1 cellular context compared by ENCODE assay signal in the genomic region with DNA sequence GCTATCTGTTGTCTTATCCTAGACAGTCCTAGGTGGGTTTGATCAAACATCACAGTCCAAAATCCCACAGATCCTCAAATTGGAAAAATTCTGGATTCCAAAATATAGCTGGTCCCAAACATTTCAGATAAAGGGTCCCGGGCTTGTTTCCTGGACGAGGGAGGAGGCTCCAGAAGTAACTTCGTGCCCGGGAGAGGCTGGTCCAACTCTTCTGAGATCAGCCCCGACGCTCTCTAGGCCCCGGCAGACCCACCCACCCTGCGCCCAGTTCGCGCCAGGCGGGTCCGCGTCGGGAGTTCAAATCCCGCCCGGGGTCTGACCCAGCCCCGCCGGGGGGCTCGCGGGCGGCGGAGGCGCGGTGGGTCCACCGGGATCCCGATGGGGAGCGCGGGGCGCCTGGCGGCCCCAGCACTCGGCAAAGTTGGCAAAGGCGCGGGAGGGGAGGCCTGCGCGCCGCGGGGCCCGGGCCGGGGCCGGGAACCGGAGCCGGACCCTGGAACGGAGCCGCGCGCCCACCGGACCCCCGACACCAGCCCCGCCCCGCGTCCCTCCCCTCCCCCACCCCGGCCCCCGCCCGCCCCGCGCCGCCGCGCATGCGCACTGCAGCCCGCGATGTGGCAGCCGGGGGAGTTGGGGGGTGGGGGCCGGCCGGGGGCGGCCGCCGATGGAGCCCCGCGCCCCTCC.
TF ChIP-seq lines count a peak whose summit lies in the region.

No MANE protein-coding gene starts in this region.

TF ChIP-seq in K562, 482 proteins besides CTCF, POLR2A, EP300 and RAD21 (continued from another document):
- TF ChIP-seq ZBTB2 (IDR thresholded peaks at IDR 0.05): no peak
- no peak for TF ChIP-seq PRPF4 (IDR thresholded peaks at IDR 0.05; ENCODE audit: insufficient read depth, low read depth, low read length, poor library complexity, severe bottlenecking)
- no peak for TF ChIP-seq ZNF277 (CRISPR knock-in tag; IDR thresholded peaks at IDR 0.05; ENCODE audit: borderline replicate concordance)
- no peak for TF ChIP-seq RBM25 (IDR thresholded peaks at IDR 0.05; ENCODE audit: low read depth, low read length, severe bottlenecking)
- TF ChIP-seq BRCA1 (IDR thresholded peaks at IDR 0.05): no peak
- no peak for TF ChIP-seq BRCA1 (CRISPR knock-in tag; IDR thresholded peaks at IDR 0.05)
- TF ChIP-seq, protein P1, sequence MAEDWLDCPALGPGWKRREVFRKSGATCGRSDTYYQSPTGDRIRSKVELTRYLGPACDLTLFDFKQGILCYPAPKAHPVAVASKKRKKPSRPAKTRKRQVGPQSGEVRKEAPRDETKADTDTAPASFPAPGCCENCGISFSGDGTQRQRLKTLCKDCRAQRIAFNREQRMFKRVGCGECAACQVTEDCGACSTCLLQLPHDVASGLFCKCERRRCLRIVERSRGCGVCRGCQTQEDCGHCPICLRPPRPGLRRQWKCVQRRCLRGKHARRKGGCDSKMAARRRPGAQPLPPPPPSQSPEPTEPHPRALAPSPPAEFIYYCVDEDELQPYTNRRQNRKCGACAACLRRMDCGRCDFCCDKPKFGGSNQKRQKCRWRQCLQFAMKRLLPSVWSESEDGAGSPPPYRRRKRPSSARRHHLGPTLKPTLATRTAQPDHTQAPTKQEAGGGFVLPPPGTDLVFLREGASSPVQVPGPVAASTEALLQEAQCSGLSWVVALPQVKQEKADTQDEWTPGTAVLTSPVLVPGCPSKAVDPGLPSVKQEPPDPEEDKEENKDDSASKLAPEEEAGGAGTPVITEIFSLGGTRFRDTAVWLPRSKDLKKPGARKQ (CRISPR knock-in tag; IDR thresholded peaks at IDR 0.05): no peak
- TF ChIP-seq SRF (CRISPR knock-in tag; IDR thresholded peaks at IDR 0.05): no peak
- no peak for TF ChIP-seq SMAD4 (CRISPR knock-in tag; conservative IDR thresholded peaks at IDR 0.05)
- TF ChIP-seq ZFP36 (IDR thresholded peaks at IDR 0.05; ENCODE audit: low read depth, low read length, partially characterized antibody): no peak
- no peak for TF ChIP-seq WHSC1 (IDR thresholded peaks at IDR 0.05; ENCODE audit: low read length)
- TF ChIP-seq RBM14 (IDR thresholded peaks at IDR 0.05; ENCODE audit: borderline replicate concordance, insufficient read depth, low read depth, low read length): no peak
- TF ChIP-seq LCOR (CRISPR knock-in tag; IDR thresholded peaks at IDR 0.05): no peak
- TF ChIP-seq, protein P2, sequence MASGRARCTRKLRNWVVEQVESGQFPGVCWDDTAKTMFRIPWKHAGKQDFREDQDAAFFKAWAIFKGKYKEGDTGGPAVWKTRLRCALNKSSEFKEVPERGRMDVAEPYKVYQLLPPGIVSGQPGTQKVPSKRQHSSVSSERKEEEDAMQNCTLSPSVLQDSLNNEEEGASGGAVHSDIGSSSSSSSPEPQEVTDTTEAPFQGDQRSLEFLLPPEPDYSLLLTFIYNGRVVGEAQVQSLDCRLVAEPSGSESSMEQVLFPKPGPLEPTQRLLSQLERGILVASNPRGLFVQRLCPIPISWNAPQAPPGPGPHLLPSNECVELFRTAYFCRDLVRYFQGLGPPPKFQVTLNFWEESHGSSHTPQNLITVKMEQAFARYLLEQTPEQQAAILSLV (tag; IDR thresholded peaks at IDR 0.05): no peak
- TF ChIP-seq ERF (CRISPR knock-in tag; IDR thresholded peaks at IDR 0.05): no peak
- TF ChIP-seq, protein P3, sequence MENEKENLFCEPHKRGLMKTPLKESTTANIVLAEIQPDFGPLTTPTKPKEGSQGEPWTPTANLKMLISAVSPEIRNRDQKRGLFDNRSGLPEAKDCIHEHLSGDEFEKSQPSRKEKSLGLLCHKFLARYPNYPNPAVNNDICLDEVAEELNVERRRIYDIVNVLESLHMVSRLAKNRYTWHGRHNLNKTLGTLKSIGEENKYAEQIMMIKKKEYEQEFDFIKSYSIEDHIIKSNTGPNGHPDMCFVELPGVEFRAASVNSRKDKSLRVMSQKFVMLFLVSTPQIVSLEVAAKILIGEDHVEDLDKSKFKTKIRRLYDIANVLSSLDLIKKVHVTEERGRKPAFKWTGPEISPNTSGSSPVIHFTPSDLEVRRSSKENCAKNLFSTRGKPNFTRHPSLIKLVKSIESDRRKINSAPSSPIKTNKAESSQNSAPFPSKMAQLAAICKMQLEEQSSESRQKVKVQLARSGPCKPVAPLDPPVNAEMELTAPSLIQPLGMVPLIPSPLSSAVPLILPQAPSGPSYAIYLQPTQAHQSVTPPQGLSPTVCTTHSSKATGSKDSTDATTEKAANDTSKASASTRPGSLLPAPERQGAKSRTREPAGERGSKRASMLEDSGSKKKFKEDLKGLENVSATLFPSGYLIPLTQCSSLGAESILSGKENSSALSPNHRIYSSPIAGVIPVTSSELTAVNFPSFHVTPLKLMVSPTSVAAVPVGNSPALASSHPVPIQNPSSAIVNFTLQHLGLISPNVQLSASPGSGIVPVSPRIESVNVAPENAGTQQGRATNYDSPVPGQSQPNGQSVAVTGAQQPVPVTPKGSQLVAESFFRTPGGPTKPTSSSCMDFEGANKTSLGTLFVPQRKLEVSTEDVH (IDR thresholded peaks at IDR 0.05; ENCODE audit: low read depth, partially characterized antibody): no peak
- no peak for TF ChIP-seq HES1 (IDR thresholded peaks at IDR 0.05; ENCODE audit: low read depth)
- no peak for TF ChIP-seq ELF2 (CRISPR knock-in tag; IDR thresholded peaks at IDR 0.05)
- TF ChIP-seq ZFP91 (CRISPR knock-in tag; IDR thresholded peaks at IDR 0.05): no peak
- no peak for TF ChIP-seq KHSRP (IDR thresholded peaks at IDR 0.05)
- no peak for TF ChIP-seq E2F3 (CRISPR knock-in tag; IDR thresholded peaks at IDR 0.05)
- TF ChIP-seq GTF2E2 (tag; IDR thresholded peaks at IDR 0.05): 0 out of 2 replicates have a peak, but pooled peaks have one; percentile 61
- TF ChIP-seq IFI16 (CRISPR knock-in tag; IDR thresholded peaks at IDR 0.05): no peak
- no peak for TF ChIP-seq MAFK (IDR thresholded peaks at IDR 0.05; ENCODE audit: low read length)
- TF ChIP-seq, protein P4, sequence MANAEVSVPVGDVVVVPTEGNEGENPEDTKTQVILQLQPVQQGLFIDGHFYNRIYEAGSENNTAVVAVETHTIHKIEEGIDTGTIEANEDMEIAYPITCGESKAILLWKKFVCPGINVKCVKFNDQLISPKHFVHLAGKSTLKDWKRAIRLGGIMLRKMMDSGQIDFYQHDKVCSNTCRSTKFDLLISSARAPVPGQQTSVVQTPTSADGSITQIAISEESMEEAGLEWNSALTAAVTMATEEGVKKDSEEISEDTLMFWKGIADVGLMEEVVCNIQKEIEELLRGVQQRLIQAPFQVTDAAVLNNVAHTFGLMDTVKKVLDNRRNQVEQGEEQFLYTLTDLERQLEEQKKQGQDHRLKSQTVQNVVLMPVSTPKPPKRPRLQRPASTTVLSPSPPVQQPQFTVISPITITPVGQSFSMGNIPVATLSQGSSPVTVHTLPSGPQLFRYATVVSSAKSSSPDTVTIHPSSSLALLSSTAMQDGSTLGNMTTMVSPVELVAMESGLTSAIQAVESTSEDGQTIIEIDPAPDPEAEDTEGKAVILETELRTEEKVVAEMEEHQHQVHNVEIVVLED (CRISPR knock-in tag; IDR thresholded peaks at IDR 0.05): no peak
- TF ChIP-seq CEBPG (CRISPR knock-in tag; IDR thresholded peaks at IDR 0.05): no peak
- no peak for TF ChIP-seq CEBPG (tag; conservative IDR thresholded peaks at IDR 0.05 in 1 of 2, IDR thresholded peaks at IDR 0.05 in 1 of 2)
- TF ChIP-seq SMAD3 (CRISPR knock-in tag; conservative IDR thresholded peaks at IDR 0.05): no peak
